In genomic region chr13:57424379-57424778, GRCh38 we compare ENCODE assay signal across 35 cellular contexts.
"Had no signal": no experiment of that assay in that cellular context is flagged by ENCODE, and none has a peak within 500 bp of the region (broad histone marks: within the 10 kb centered on the region; RNA-seq: fewer than 3 reads in every experiment).

No MANE protein-coding gene starts in this region.

- H3K27me3 ChIP-seq: MG63 had no signal

- H3K9me3 ChIP-seq: MG63 had no signal

- H3K4me3 ChIP-seq: MG63 had no signal

- H3K36me3 ChIP-seq: MG63 had no signal

- DNase-seq: Kasumi-1, MG63, MM.1S, MV-4-11, NCI-H1048, NCI-H1092, NCI-H1092 treated with DMSO at 0.1 percent for 48 hours, NCI-H1105, NCI-H1105 treated with DMSO at 0.1 percent for 48 hours, NCI-H1417, NCI-H1417 treated with DMSO at 0.1 percent for 48 hours, NCI-H1436, NCI-H1436 treated with DMSO at 0.1 percent for 48 hours, NCI-H146, NCI-H1694, NCI-H1694 treated with DMSO at 0.1 percent for 48 hours, NCI-H187, NCI-H187 treated with DMSO at 0.1 percent for 48 hours, NCI-H1930, NCI-H2029, NCI-H2029 treated with DMSO at 0.1 percent for 48 hours, NCI-H2081, NCI-H2081 treated with DMSO at 0.1 percent for 48 hours, NCI-H2107, NCI-H2171, NCI-H2171 treated with DMSO at 0.1 percent for 48 hours, NCI-H2227 treated with DMSO at 0.1 percent for 48 hours, NCI-H226, NCI-H345, NCI-H446, NCI-H446 treated with DMSO at 0.1 percent for 48 hours, NCI-H510A, NCI-H510A treated with DMSO at 0.1 percent for 48 hours, NCI-H524, NCI-H524 treated with DMSO at 0.1 percent for 48 hours had no signal
